ENCODE assay signal across 36 cellular contexts in genomic region chr9:82299870-82300269, GRCh38.
DNase-seq lines count a peak whose midpoint lies in the region; ATAC-seq and TF ChIP-seq lines count a peak whose summit lies in the region.
"Had no signal": no experiment of that assay in that cellular context is flagged by ENCODE, and none has a peak within 500 bp of the region (broad histone marks: within the 10 kb centered on the region; RNA-seq: fewer than 3 reads in every experiment).

No MANE protein-coding gene starts in this region.

- H3K4me1 Mint-ChIP-seq in stimulated activated naive CD8-positive, alpha-beta T cell treated with anti-CD3 and anti-CD28 coated beads, Interleukin-15, amount 100 ng/mL, for 72 hours, result no peaks in the 10 kb centered on the region
- H3K4me1 Mint-ChIP-seq: endodermal cell had no signal

- no peak overlapping the region for H3K4me3 Mint-ChIP-seq in stimulated activated naive CD8-positive, alpha-beta T cell treated with anti-CD3 and anti-CD28 coated beads, Interleukin-15, amount 100 ng/mL, for 72 hours
- H3K4me3 Mint-ChIP-seq: activated CD4-positive, alpha-beta T cell treated with anti-CD3 and anti-CD28 coated beads, Interleukin-2, amount 10 ng/mL, durations not matched to agents 7 days and 5 days; activated naive CD8-positive, alpha-beta T cell treated with anti-CD3 and anti-CD28 coated beads, Interleukin-2, amount 10 ng/mL, durations not matched to agents 7 days and 5 days; activated T-cell treated with anti-CD3 and anti-CD28 coated beads, Interleukin-2, amount 50 U/mL, for 24 hours; B cell; CD8-positive, alpha-beta T cell; endodermal cell; H9 had no signal

- peak; percentile 83 for ATAC-seq in GM18867 (IDR thresholded peaks at IDR 0.05; ENCODE audit: unreplicated experiment)
- peak; percentile 78 for ATAC-seq in GM21447 (IDR thresholded peaks at IDR 0.05; ENCODE audit: unreplicated experiment)
- peak; percentile 76 for ATAC-seq in HG03354 (IDR thresholded peaks at IDR 0.05; ENCODE audit: poor library complexity, severe bottlenecking, unreplicated experiment)
- no peak for ATAC-seq in GM19328 (IDR thresholded peaks at IDR 0.05; ENCODE audit: unreplicated experiment)
- no peak for ATAC-seq in stimulated activated naive CD8-positive, alpha-beta T cell treated with anti-CD3 and anti-CD28 coated beads, Interleukin-15, amount 100 ng/mL, for 72 hours
- ATAC-seq: CD8-positive, alpha-beta T cell; gastrocnemius medialis; GM12878; HepG2; left cardiac atrium; Panc1 had no signal

- no peak for TF ChIP-seq CTCF in fibroblast of villous mesenchyme (IDR thresholded peaks at IDR 0.05; ENCODE audit: insufficient read depth, low read depth, low read length)

- H3K4me3 ChIP-seq in fibroblast of villous mesenchyme (ENCODE audit: low read depth, low read length), result no peak overlapping the region
- H3K4me3 ChIP-seq: esophagus muscularis mucosa, gastrocnemius medialis, GM12878, skin epidermis, tibial nerve had no signal

- peaks cover 15 to 16% of the 10 kb centered on the region in 2 donors for H3K9me3 Mint-ChIP-seq in stimulated activated naive CD8-positive, alpha-beta T cell treated with anti-CD3 and anti-CD28 coated beads, Interleukin-15, amount 100 ng/mL, for 72 hours
- H3K9me3 Mint-ChIP-seq: activated T-cell treated with anti-CD3 and anti-CD28 coated beads, Interleukin-2, amount 50 U/mL, for 24 hours; endodermal cell; H9 had no signal

- no peaks in the 10 kb centered on the region for H3K27me3 Mint-ChIP-seq in stimulated activated naive CD8-positive, alpha-beta T cell treated with anti-CD3 and anti-CD28 coated beads, Interleukin-15, amount 100 ng/mL, for 72 hours
- H3K27me3 Mint-ChIP-seq: activated CD4-positive, alpha-beta T cell treated with anti-CD3 and anti-CD28 coated beads, Interleukin-2, amount 10 ng/mL, durations not matched to agents 7 days and 5 days; activated naive CD8-positive, alpha-beta T cell treated with anti-CD3 and anti-CD28 coated beads, Interleukin-2, amount 10 ng/mL, durations not matched to agents 7 days and 5 days; activated T-cell treated with anti-CD3 and anti-CD28 coated beads, Interleukin-2, amount 50 U/mL, for 24 hours; B cell; naive B cell had no signal

- no peak overlapping the region for H3K27ac Mint-ChIP-seq in stimulated activated naive CD8-positive, alpha-beta T cell treated with anti-CD3 and anti-CD28 coated beads, Interleukin-15, amount 100 ng/mL, for 72 hours
- H3K27ac Mint-ChIP-seq: activated CD4-positive, alpha-beta T cell treated with anti-CD3 and anti-CD28 coated beads, Interleukin-2, amount 10 ng/mL, durations not matched to agents 7 days and 5 days; activated naive CD8-positive, alpha-beta T cell treated with anti-CD3 and anti-CD28 coated beads, Interleukin-2, amount 10 ng/mL, durations not matched to agents 7 days and 5 days; activated T-cell treated with anti-CD3 and anti-CD28 coated beads, Interleukin-2, amount 50 U/mL, for 24 hours; B cell; CD8-positive, alpha-beta T cell; endodermal cell; H9 had no signal

- peak; percentile 2 for DNase-seq in fibroblast of villous mesenchyme (ENCODE audit: low read depth)
- no peak for DNase-seq in midbrain (lab: John Stamatoyannopoulos, UW)
- DNase-seq in NCI-H2171 (lab: John Stamatoyannopoulos, UW), result no peak
- no peak for DNase-seq in stimulated activated naive CD8-positive, alpha-beta T cell treated with anti-CD3 and anti-CD28 coated beads, Interleukin-15, amount 100 ng/mL, for 72 hours
- DNase-seq: activated CD4-positive, alpha-beta T cell treated with anti-CD3 and anti-CD28 coated beads, Interleukin-2, amount 10 ng/mL, durations not matched to agents 7 days and 5 days; activated gamma-delta T cell; activated naive CD8-positive, alpha-beta T cell treated with anti-CD3 and anti-CD28 coated beads, Interleukin-2, amount 10 ng/mL, durations not matched to agents 7 days and 5 days; activated T-cell treated with anti-CD3 and anti-CD28 coated beads, Interleukin-2, amount 50 U/mL, for 24 hours; CD8-positive, alpha-beta T cell; DMS 273 treated with DMSO at 0.1 percent for 48 hours; EL; endodermal cell; gastrocnemius medialis; H9; left cardiac atrium; mesendoderm; naive B cell; NCI-H1048; NCI-H1694; NCI-H510A treated with DMSO at 0.1 percent for 48 hours; nucleus accumbens; SIG-M5; stimulated activated CD8-positive, alpha-beta memory T cell treated with anti-CD3 and anti-CD28 coated beads, Interleukin-4, amount 100 ng/mL, for 48 hours; SW 1271; T-helper 9 cell had no signal

Comparison
In these comparisons a context has a peak if more than half of its experiments do, and no peak if none do; other contexts are left out.
1. ATAC-seq: peak in GM18867 (single experiment), GM21447 (single experiment) and HG03354 (single experiment); none in GM19328 (single experiment) and stimulated activated naive CD8-positive, alpha-beta T cell treated with anti-CD3 and anti-CD28 coated beads, Interleukin-15, amount 100 ng/mL, for 72 hours (single experiment).